ENCODE assay signal across 8 cellular contexts in genomic region chr9:136437839-136438547, GRCh38. TPM values are rescaled to one million over a fixed set of nuclear protein-coding genes. Genes with fewer than 3 reads are reported as not detected.
DNase-seq lines count a peak whose midpoint lies in the region; ATAC-seq and TF ChIP-seq lines count a peak whose summit lies in the region.

No MANE protein-coding gene starts in this region.

- peak; percentile 3 for ATAC-seq in GM21737 (IDR thresholded peaks at IDR 0.05; ENCODE audit: unreplicated experiment)
- no peak for ATAC-seq in gastroesophageal sphincter
- ATAC-seq in left lobe of liver: no peak
- ATAC-seq in GM21423 (IDR thresholded peaks at IDR 0.05; ENCODE audit: unreplicated experiment): no peak

- DNase-seq in T-helper 22 cell (ENCODE audit: low read depth): peak; percentile 39
- DNase-seq in activated effector memory CD4-positive, alpha-beta T cell treated with anti-CD3 and anti-CD28 coated beads, Interleukin-2, amount 50 U/mL, for 16 hours: no peak
- DNase-seq in left lobe of liver (ENCODE audit: low spot score): no peak
- no peak for DNase-seq in activated CD4-positive, alpha-beta T cell treated with anti-CD3 and anti-CD28 coated beads for 1 hour

- H3K9ac ChIP-seq in skeletal muscle satellite cell (ENCODE audit: low read depth, low read length): peak overlapping the region; percentile 98

- WGBS in gastroesophageal sphincter (ENCODE audit: low coverage in 1 of 2), 2 donors: 16% methylated on average over 14 of the region's 37 CpGs; no CpG with 5 or more reads in 1 of the 2 donors

- H3K36me3 ChIP-seq in gastroesophageal sphincter (peaks cover 0 to 60% of the 10 kb centered on the region in 2 donors), skeletal muscle satellite cell (ENCODE audit: insufficient read depth, low read length) (peaks cover 50% of the 10 kb centered on the region)

- no peak for TF ChIP-seq CTCF in gastroesophageal sphincter (IDR thresholded peaks at IDR 0.05)

- peak overlapping the region; percentile 100 for H3K4me2 ChIP-seq in skeletal muscle satellite cell (ENCODE audit: low read length)

- H3K4me1 ChIP-seq in gastroesophageal sphincter: peaks cover 0 to 60% (median 21%) of the 10 kb centered on the region in 3 donors
- peaks cover 26% of the 10 kb centered on the region for H3K4me1 ChIP-seq in skeletal muscle satellite cell (ENCODE audit: control insufficient read depth, insufficient read depth, low read length)

- H3K4me3 ChIP-seq in gastroesophageal sphincter: peak overlapping the region; percentile 91 to 98
- peak overlapping the region; percentile 96 for H3K4me3 ChIP-seq in skeletal muscle satellite cell (ENCODE audit: low read length)

- H3K27me3 ChIP-seq in gastroesophageal sphincter: no peaks in the 10 kb centered on the region
- no peaks in the 10 kb centered on the region for H3K27me3 ChIP-seq in skeletal muscle satellite cell (ENCODE audit: control insufficient read depth, insufficient read depth, low read length)

- no peak for TF ChIP-seq EP300 in gastroesophageal sphincter (IDR thresholded peaks at IDR 0.05)

- TF ChIP-seq POLR2A in gastroesophageal sphincter (IDR thresholded peaks at IDR 0.05): no peak

- H3K9me3 ChIP-seq in gastroesophageal sphincter (no peaks in the 10 kb centered on the region), skeletal muscle satellite cell (replicated peaks; ENCODE audit: low read length) (no peaks in the 10 kb centered on the region)

- H3K27ac ChIP-seq in gastroesophageal sphincter: peak overlapping the region in 2 of 4 donors; percentile 24 to 87

RNA-seq across cellular contexts. Expression of gene INPP5E, which starts 1.7 kb away (rescaled TPM):
- 10 to 100 TPM in 2 of 4 donors, 1 to 10 TPM in 2; 7.2 to 13.1 (median 10.0) TPM for total RNA-seq in gastroesophageal sphincter
- total RNA-seq in skeletal muscle satellite cell (2012; rRNA removed): 7.9 and 8.5 TPM in 2 replicates
- 8.8 TPM for total RNA-seq in left lobe of liver

RNA-seq across cellular contexts. Expression of gene PMPCA, which starts 27.5 kb away (rescaled TPM):
- total RNA-seq in gastroesophageal sphincter (10 to 100 TPM; 36.4 to 59.3 (median 39.8) TPM), left lobe of liver (59.3 TPM)
- total RNA-seq in skeletal muscle satellite cell (2012; rRNA removed): 64.2 and 79.1 TPM in 2 replicates

RNA-seq across cellular contexts. Expression of gene ENTR1, which starts 27.6 kb away (rescaled TPM):
- total RNA-seq in gastroesophageal sphincter: 10 to 100 TPM; 26.3 to 55.1 (median 44.0) TPM
- total RNA-seq in skeletal muscle satellite cell (2012; rRNA removed): 49.4 and 53.1 TPM in 2 replicates
- 39.5 TPM for total RNA-seq in left lobe of liver

RNA-seq across cellular contexts. Expression of gene SNAPC4, which starts 38.0 kb away (rescaled TPM):
- total RNA-seq in gastroesophageal sphincter (1 to 10 TPM; 3.5 to 8.4 (median 5.5) TPM), left lobe of liver (7.2 TPM)
- 16.4 and 19.0 TPM in 2 replicates for total RNA-seq in skeletal muscle satellite cell (2012; rRNA removed)

RNA-seq across cellular contexts. Expression of gene SEC16A, which starts 44.8 kb away (rescaled TPM):
- total RNA-seq in gastroesophageal sphincter: 10 to 100 TPM; 35.5 to 71.0 (median 50.5) TPM
- total RNA-seq in skeletal muscle satellite cell (2012; rRNA removed): 31.5 and 31.7 TPM in 2 replicates
- 71.8 TPM for total RNA-seq in left lobe of liver
